Comparison of ENCODE assay signal across 10 cellular contexts in the genomic region with DNA sequence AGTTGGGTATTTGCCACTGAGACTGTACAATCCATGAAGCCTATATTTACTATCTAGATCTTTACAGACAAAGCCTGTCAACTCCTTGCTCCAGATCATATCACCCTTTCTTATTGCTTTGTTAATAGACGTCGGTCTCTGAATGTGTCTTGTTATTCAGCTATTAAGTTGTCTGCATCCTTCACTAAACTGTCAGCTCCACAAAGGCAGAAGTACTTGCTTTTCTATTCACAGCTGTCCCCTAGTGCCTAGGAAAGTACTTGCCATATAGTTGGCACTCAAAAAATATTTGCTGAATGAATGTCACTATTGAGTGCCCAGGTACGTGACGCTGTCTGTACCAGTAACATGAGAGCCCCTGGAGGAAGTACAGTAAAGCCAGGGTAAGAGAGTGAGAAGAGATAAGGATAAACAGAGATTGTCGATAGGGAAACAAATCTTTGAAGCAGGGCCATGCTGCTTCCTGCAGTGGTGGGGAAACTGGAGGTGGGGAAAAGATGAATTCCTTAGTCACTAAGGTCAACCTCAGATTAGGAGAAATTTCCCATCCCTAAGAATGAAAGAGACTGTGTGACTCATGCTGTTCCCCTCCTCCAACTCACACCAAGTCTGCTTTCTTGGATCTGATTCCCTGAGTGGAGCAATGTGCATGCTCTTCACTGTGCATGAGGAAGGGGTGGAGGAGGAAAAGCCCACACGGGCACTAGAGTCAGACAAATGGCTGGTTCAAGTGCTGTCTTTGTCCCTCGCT. TPM values are rescaled to one million over a fixed set of nuclear protein-coding genes. Genes with fewer than 3 reads are reported as not detected.
DNase-seq lines count a peak whose midpoint lies in the region; ATAC-seq and TF ChIP-seq lines count a peak whose summit lies in the region.
"Had no signal": no experiment of that assay in that cellular context is flagged by ENCODE, and none has a peak within 500 bp of the region (broad histone marks: within the 10 kb centered on the region; RNA-seq: fewer than 3 reads in every experiment).

No MANE protein-coding gene starts in this region.

- no peaks in the 10 kb centered on the region for H3K9me3 ChIP-seq in hepatocyte (ENCODE audit: low read depth)
- no peaks in the 10 kb centered on the region for H3K9me3 ChIP-seq in gastrocnemius medialis

- CTCF ChIA-PET in activated CD8-positive, alpha-beta memory T cell treated with anti-CD3 and anti-CD28 coated beads, Interleukin-2, amount 10 ng/mL, durations not matched to agents 7 days and 5 days (lab: Charles Lee): no interaction called here

- no peaks in the 10 kb centered on the region for H3K36me3 ChIP-seq in hepatocyte (replicated peaks; ENCODE audit: insufficient read depth, low read depth)
- H3K36me3 ChIP-seq in gastrocnemius medialis: no peaks in the 10 kb centered on the region

- no peak overlapping the region for H2AFZ ChIP-seq in hepatocyte

- H3K27ac Mint-ChIP-seq in activated CD8-positive, alpha-beta memory T cell treated with anti-CD3 and anti-CD28 coated beads, Interleukin-2, amount 10 ng/mL, durations not matched to agents 7 days and 5 days: no peak overlapping the region
- H3K27ac Mint-ChIP-seq in activated naive CD4-positive, alpha-beta T cell treated with anti-CD3 and anti-CD28 coated beads, Interleukin-2, amount 50 U/mL, for 72 hours: no peak overlapping the region

- intact Hi-C loops in gastrocnemius medialis (cut with DNase I; ENCODE audit: low total_unique reads): loop anchor here (5.0 kb wide), 2 partner anchors 33 to 78 kb away; no protein-coding TSS in a partner anchor

- H4K20me1 ChIP-seq in hepatocyte (ENCODE audit: insufficient read depth, poor library complexity, severe bottlenecking): no peaks in the 10 kb centered on the region

- peaks cover 24% of the 10 kb centered on the region for H3K79me2 ChIP-seq in hepatocyte

- no peaks in the 10 kb centered on the region for H3K9me2 ChIP-seq in hepatocyte (replicated peaks; ENCODE audit: insufficient read depth)

- DNase-seq in HCEC 1CT: peak; percentile 94
- peak; percentile 99 for DNase-seq in amniotic epithelial cell (ENCODE audit: low read depth)
- DNase-seq in hepatocyte (ENCODE audit: low spot score): peak; percentile 83
- DNase-seq in gastrocnemius medialis: no peak
- DNase-seq in activated CD8-positive, alpha-beta memory T cell treated with anti-CD3 and anti-CD28 coated beads, Interleukin-2, amount 10 ng/mL, durations not matched to agents 7 days and 5 days: no peak
- DNase-seq in stimulated activated CD4-positive, alpha-beta T cell treated with anti-CD3 and anti-CD28 coated beads, Interleukin-2, amount 100 ng/mL, for 48 hours: no peak
- DNase-seq in activated naive CD4-positive, alpha-beta T cell treated with anti-CD3 and anti-CD28 coated beads, Interleukin-2, amount 50 U/mL, for 72 hours (ENCODE audit: low spot score in 2 of 2): no peak
- DNase-seq in NK-92 (lab: John Stamatoyannopoulos, UW; ENCODE audit: unreplicated experiment): no peak
- DNase-seq: NCI-H2227 treated with DMSO at 0.1 percent for 48 hours had no signal

- peak overlapping the region; percentile 32 for H3K4me2 ChIP-seq in hepatocyte

- TF ChIP-seq CTCF in hepatocyte (IDR thresholded peaks at IDR 0.05; ENCODE audit: poor library complexity): no peak
- no peak for TF ChIP-seq CTCF in gastrocnemius medialis (IDR thresholded peaks at IDR 0.05 in 4 of 5, conservative IDR thresholded peaks at IDR 0.05 in 1 of 5)

- in situ Hi-C loops in gastrocnemius medialis (cut with MboI; ENCODE audit: low sequenced_read_pairs in 4 of 4): no loop called here

- no peak for TF ChIP-seq POLR2A in gastrocnemius medialis (IDR thresholded peaks at IDR 0.05)

- H3K4me3 Mint-ChIP-seq in activated CD8-positive, alpha-beta memory T cell treated with anti-CD3 and anti-CD28 coated beads, Interleukin-2, amount 10 ng/mL, durations not matched to agents 7 days and 5 days: no peak overlapping the region
- H3K4me3 Mint-ChIP-seq: central memory CD8-positive, alpha-beta T cell had no signal

- ATAC-seq in gastrocnemius medialis: peak; percentile 73 to 74
- ATAC-seq in activated CD8-positive, alpha-beta memory T cell treated with anti-CD3 and anti-CD28 coated beads, Interleukin-2, amount 10 ng/mL, durations not matched to agents 7 days and 5 days: no peak
- ATAC-seq in activated naive CD4-positive, alpha-beta T cell treated with anti-CD3 and anti-CD28 coated beads, Interleukin-2, amount 50 U/mL, for 72 hours: no peak

- H3K27me3 ChIP-seq in hepatocyte: no peaks in the 10 kb centered on the region
- H3K27me3 ChIP-seq in gastrocnemius medialis: no peaks in the 10 kb centered on the region

- no peaks in the 10 kb centered on the region for H3K36me3 Mint-ChIP-seq in activated CD8-positive, alpha-beta memory T cell treated with anti-CD3 and anti-CD28 coated beads, Interleukin-2, amount 10 ng/mL, durations not matched to agents 7 days and 5 days
- H3K36me3 Mint-ChIP-seq in activated naive CD4-positive, alpha-beta T cell treated with anti-CD3 and anti-CD28 coated beads, Interleukin-2, amount 50 U/mL, for 72 hours: no peaks in the 10 kb centered on the region

- 27% methylated on average over 7 of the region's 7 CpGs for WGBS in hepatocyte (ENCODE audit: low lambda C conversion rate, missing lambda C conversion rate)

- H3K4me1 ChIP-seq in hepatocyte (ENCODE audit: insufficient read depth): peaks cover 41% of the 10 kb centered on the region
- H3K4me1 ChIP-seq in gastrocnemius medialis: peaks cover 22 to 36% of the 10 kb centered on the region in 2 donors

- no peaks in the 10 kb centered on the region for H3K27me3 Mint-ChIP-seq in activated CD8-positive, alpha-beta memory T cell treated with anti-CD3 and anti-CD28 coated beads, Interleukin-2, amount 10 ng/mL, durations not matched to agents 7 days and 5 days
- H3K27me3 Mint-ChIP-seq: central memory CD8-positive, alpha-beta T cell had no signal

- H3K27ac ChIP-seq in hepatocyte (peak overlapping the region; percentile 94), gastrocnemius medialis (peak overlapping the region; percentile 1 to 52 (median 27))

- H3K9me3 Mint-ChIP-seq in activated CD8-positive, alpha-beta memory T cell treated with anti-CD3 and anti-CD28 coated beads, Interleukin-2, amount 10 ng/mL, durations not matched to agents 7 days and 5 days (ENCODE audit: low read depth): peaks cover 2% of the 10 kb centered on the region
- H3K9me3 Mint-ChIP-seq in activated naive CD4-positive, alpha-beta T cell treated with anti-CD3 and anti-CD28 coated beads, Interleukin-2, amount 50 U/mL, for 72 hours: peaks cover 4 to 8% of the 10 kb centered on the region in 2 donors

- no peaks in the 10 kb centered on the region for H3K4me1 Mint-ChIP-seq in activated CD8-positive, alpha-beta memory T cell treated with anti-CD3 and anti-CD28 coated beads, Interleukin-2, amount 10 ng/mL, durations not matched to agents 7 days and 5 days
- H3K4me1 Mint-ChIP-seq: central memory CD8-positive, alpha-beta T cell had no signal

- no peak overlapping the region for H3K4me3 ChIP-seq in hepatocyte
- H3K4me3 ChIP-seq in gastrocnemius medialis: no peak overlapping the region

RNA-seq across cellular contexts. Expression of a gene that starts 36.3 kb away (rescaled TPM):
- total RNA-seq in hepatocyte: 21.1 and 30.3 TPM in 2 replicates
- 8.5 TPM in 2 replicates for polyA plus RNA-seq in hepatocyte
- 1 to 10 TPM; 3.6 to 6.7 (median 4.6) TPM for total RNA-seq in gastrocnemius medialis
- not detected for total RNA-seq in activated CD8-positive, alpha-beta memory T cell treated with anti-CD3 and anti-CD28 coated beads, Interleukin-2, amount 10 ng/mL, durations not matched to agents 7 days and 5 days
- not detected for total RNA-seq in activated naive CD4-positive, alpha-beta T cell treated with anti-CD3 and anti-CD28 coated beads, Interleukin-2, amount 50 U/mL, for 72 hours

Comparison
In these comparisons a context has a peak if more than half of its experiments do, and no peak if none do; other contexts are left out.
1. DNase-seq: peak in HCEC 1CT (single experiment), amniotic epithelial cell (single experiment) and hepatocyte (single experiment); none in gastrocnemius medialis (0 of 2), activated CD8-positive, alpha-beta memory T cell treated with anti-CD3 and anti-CD28 coated beads, Interleukin-2, amount 10 ng/mL, durations not matched to agents 7 days and 5 days (single experiment), stimulated activated CD4-positive, alpha-beta T cell treated with anti-CD3 and anti-CD28 coated beads, Interleukin-2, amount 100 ng/mL, for 48 hours (0 of 2), activated naive CD4-positive, alpha-beta T cell treated with anti-CD3 and anti-CD28 coated beads, Interleukin-2, amount 50 U/mL, for 72 hours (0 of 2) and NK-92 (single experiment).
2. ATAC-seq: peak in gastrocnemius medialis (2 of 2); none in activated CD8-positive, alpha-beta memory T cell treated with anti-CD3 and anti-CD28 coated beads, Interleukin-2, amount 10 ng/mL, durations not matched to agents 7 days and 5 days (single experiment) and activated naive CD4-positive, alpha-beta T cell treated with anti-CD3 and anti-CD28 coated beads, Interleukin-2, amount 50 U/mL, for 72 hours (0 of 2).
3. RNA of a gene that starts 36.3 kb away (total RNA-seq): 21.1 to 30.3 TPM in hepatocyte and 3.6 to 6.7 TPM in gastrocnemius medialis; not detected in activated CD8-positive, alpha-beta memory T cell treated with anti-CD3 and anti-CD28 coated beads, Interleukin-2, amount 10 ng/mL, durations not matched to agents 7 days and 5 days and not detected in activated naive CD4-positive, alpha-beta T cell treated with anti-CD3 and anti-CD28 coated beads, Interleukin-2, amount 50 U/mL, for 72 hours; every median in the first group is over 4 times any median in the second.